29 cellular contexts compared by ENCODE assay signal in the genomic region with DNA sequence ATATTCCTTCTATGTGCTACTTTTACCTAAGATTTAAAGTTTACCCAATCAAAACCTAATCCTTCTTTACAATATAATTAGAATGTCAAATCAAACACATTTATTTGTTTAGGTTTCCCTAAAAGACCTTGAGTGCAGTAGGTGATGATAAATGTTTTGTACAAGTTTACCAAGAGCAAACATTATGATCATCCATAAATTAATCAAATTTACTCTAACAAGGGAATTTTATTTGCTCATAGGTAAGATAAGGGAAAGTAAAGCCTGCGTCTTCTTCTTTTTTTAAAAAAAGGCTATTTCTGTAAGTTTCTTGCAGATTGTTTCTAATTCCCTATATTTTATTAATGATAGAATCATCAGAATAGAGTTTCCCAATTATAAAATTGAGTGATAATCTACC.
"Had no signal": no experiment of that assay in that cellular context is flagged by ENCODE, and none has a peak within 500 bp of the region (broad histone marks: within the 10 kb centered on the region; RNA-seq: fewer than 3 reads in every experiment).

No MANE protein-coding gene starts in this region.

- H3K4me1 ChIP-seq: adrenal gland, body of pancreas, breast epithelium had no signal

- H3K9me3 ChIP-seq: adrenal gland, body of pancreas, breast epithelium had no signal

- H3K4me3 ChIP-seq: adrenal gland, body of pancreas, breast epithelium had no signal

- H3K36me3 ChIP-seq: adrenal gland, brain microvascular endothelial cell, breast epithelium had no signal

- H3K27me3 ChIP-seq: adrenal gland, body of pancreas, brain microvascular endothelial cell, breast epithelium had no signal

- DNase-seq: activated B cell treated with CpG ODN at 0.5 μM for 24 hours; activated CD4-positive, alpha-beta memory T cell treated with anti-CD3 and anti-CD28 coated beads for 36 hours; activated CD4-positive, alpha-beta T cell treated with anti-CD3 and anti-CD28 coated beads for 4 hours; activated CD4-positive, alpha-beta T cell treated with anti-CD3 and anti-CD28 coated beads, Interleukin-2, amount 10 ng/mL, durations not matched to agents 24 days and 14 days; activated CD4-positive, alpha-beta T cell treated with anti-CD3 and anti-CD28 coated beads, Interleukin-2, amount 50 U/mL, for 1 hour; activated CD4-positive, alpha-beta T cell treated with anti-CD3 and anti-CD28 coated beads, Interleukin-2, amount 50 U/mL, for 4 hours; activated CD4-positive, CD25-positive, alpha-beta regulatory T cell treated with anti-CD3 and anti-CD28 coated beads, Interleukin-2, amount 50 U/mL, for 72 hours; activated CD8-positive, alpha-beta memory T cell treated with anti-CD3 and anti-CD28 coated beads, Interleukin-2, amount 50 U/mL, for 4 hours; activated CD8-positive, alpha-beta T cell treated with anti-CD3 and anti-CD28 coated beads for 36 hours; activated effector memory CD4-positive, alpha-beta T cell treated with anti-CD3 and anti-CD28 coated beads, Interleukin-2, amount 50 U/mL, for 16 hours; activated gamma-delta T cell treated with Interleukin-2 at 50 U/mL for 16 hours; activated naive CD4-positive, alpha-beta T cell; activated naive CD4-positive, alpha-beta T cell treated with anti-CD3 and anti-CD28 coated beads for 36 hours; activated naive CD4-positive, alpha-beta T cell treated with anti-CD3 and anti-CD28 coated beads, Interleukin-2, amount 50 U/mL, for 16 hours; activated naive CD8-positive, alpha-beta T cell treated with anti-CD3 and anti-CD28 coated beads for 36 hours; activated T-cell treated with anti-CD3 and anti-CD28 coated beads for 4 hours; activated T-cell treated with anti-CD3 and anti-CD28 coated beads, Interleukin-2, amount 50 U/mL, for 1 hour; activated T-cell treated with anti-CD3 and anti-CD28 coated beads, Interleukin-2, amount 50 U/mL, for 4 hours; activated T-cell treated with anti-CD3 and anti-CD28 coated beads, Interleukin-2, amount 50 U/mL, for 72 hours; adrenal gland; amniotic stem cell; aorta; body of pancreas; brain microvascular endothelial cell; central memory CD4-positive, alpha-beta T cell; T-helper 9 cell had no signal

- ATAC-seq: activated CD8-positive, alpha-beta T cell treated with anti-CD3 and anti-CD28 coated beads for 36 hours; activated naive CD4-positive, alpha-beta T cell treated with anti-CD3 and anti-CD28 coated beads, Interleukin-2, amount 50 U/mL, for 72 hours; activated T-cell treated with anti-CD3 and anti-CD28 coated beads, Interleukin-2, amount 50 U/mL, for 4 hours; activated T-cell treated with anti-CD3 and anti-CD28 coated beads, Interleukin-2, amount 50 U/mL, for 72 hours; activated T-helper 17 cell treated with anti-CD3 and anti-CD28 coated beads, Interleukin-2, amount 50 U/mL, for 72 hours; body of pancreas had no signal
